2 cellular contexts compared by ENCODE assay signal in the genomic region with DNA sequence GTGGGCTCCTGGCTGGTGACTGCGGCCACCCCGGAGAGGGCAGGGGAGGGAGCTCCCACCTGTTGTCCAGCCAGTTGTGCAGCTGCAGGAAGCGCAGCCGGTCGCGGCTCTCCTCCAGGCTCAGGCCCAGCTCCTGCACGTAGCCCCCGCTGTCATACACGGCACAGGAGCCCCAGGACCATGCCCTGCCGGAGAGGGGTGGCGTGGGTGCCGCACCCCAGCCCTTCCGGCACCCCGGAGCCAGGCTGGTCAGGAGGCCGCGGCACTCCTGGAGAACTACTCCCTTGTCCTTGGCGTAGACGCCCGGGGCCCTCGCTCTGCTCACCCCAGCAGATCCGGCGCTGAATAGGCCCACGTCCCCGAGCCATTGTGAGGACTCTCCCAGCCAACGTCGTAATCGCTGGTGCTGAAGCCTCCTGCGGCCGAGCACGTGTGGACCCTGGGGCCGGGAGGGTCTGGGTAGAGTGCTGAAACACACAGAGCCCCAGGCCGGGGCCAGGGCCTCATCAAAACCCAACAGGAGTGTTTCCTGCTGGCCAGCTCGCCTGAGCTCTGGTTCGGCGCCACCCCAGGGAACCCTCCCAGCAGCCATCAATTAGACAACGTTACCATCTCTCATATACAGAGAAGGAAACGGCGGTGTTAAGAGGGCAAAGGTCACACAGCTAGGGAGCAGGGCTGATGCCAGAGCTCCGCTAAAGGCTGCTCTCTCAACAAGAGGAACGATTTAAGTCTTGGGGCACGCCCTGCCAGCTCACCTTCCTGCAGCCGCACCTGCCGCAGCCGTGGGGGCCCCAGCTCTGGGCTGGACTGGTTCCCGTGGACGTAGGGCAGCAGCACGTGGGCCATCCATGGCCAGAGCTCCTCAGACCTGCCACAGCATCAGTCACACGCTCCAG.
TF ChIP-seq lines count a peak whose summit lies in the region.

No MANE protein-coding gene starts in this region.

TF ChIP-seq in IMR-90, 13 proteins besides CTCF, POLR2A, EP300 and RAD21:
- TF ChIP-seq FOS (IDR thresholded peaks at IDR 0.05; ENCODE audit: low read depth, low read length) (no peak), MAFK (IDR thresholded peaks at IDR 0.05; ENCODE audit: low read depth, low read length) (no peak), BHLHE40 (IDR thresholded peaks at IDR 0.05; ENCODE audit: low read depth, low read length) (no peak), ELK1 (IDR thresholded peaks at IDR 0.05; ENCODE audit: borderline replicate concordance, low read depth, low read length) (no peak), CHD1 (IDR thresholded peaks at IDR 0.05; ENCODE audit: low read depth, low read length) (no peak), MXI1 (IDR thresholded peaks at IDR 0.05; ENCODE audit: borderline replicate concordance, low read depth, low read length) (no peak)
- TF ChIP-seq, protein P1, sequence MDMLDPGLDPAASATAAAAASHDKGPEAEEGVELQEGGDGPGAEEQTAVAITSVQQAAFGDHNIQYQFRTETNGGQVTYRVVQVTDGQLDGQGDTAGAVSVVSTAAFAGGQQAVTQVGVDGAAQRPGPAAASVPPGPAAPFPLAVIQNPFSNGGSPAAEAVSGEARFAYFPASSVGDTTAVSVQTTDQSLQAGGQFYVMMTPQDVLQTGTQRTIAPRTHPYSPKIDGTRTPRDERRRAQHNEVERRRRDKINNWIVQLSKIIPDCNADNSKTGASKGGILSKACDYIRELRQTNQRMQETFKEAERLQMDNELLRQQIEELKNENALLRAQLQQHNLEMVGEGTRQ (IDR thresholded peaks at IDR 0.05; ENCODE audit: low read depth, low read length), result no peak

TF ChIP-seq in HEK293T, 16 proteins besides CTCF, POLR2A, EP300 and RAD21:
- TF ChIP-seq ELF4 (IDR thresholded peaks at IDR 0.05) (no peak), CTBP1 (IDR thresholded peaks at IDR 0.05; ENCODE audit: borderline replicate concordance) (no peak), ARNT (IDR thresholded peaks at IDR 0.05) (no peak), FOXM1 (IDR thresholded peaks at IDR 0.05; ENCODE audit: borderline replicate concordance) (no peak), TARDBP (IDR thresholded peaks at IDR 0.05) (no peak), HDGF (IDR thresholded peaks at IDR 0.05; ENCODE audit: borderline replicate concordance) (no peak), NFRKB (IDR thresholded peaks at IDR 0.05) (no peak), BHLHE40 (IDR thresholded peaks at IDR 0.05; ENCODE audit: borderline replicate concordance) (no peak), SP1 (IDR thresholded peaks at IDR 0.05) (no peak), LEF1 (IDR thresholded peaks at IDR 0.05; ENCODE audit: borderline replicate concordance) (no peak)
